Comparison of ENCODE assay signal across 8 cellular contexts in the genomic region with DNA sequence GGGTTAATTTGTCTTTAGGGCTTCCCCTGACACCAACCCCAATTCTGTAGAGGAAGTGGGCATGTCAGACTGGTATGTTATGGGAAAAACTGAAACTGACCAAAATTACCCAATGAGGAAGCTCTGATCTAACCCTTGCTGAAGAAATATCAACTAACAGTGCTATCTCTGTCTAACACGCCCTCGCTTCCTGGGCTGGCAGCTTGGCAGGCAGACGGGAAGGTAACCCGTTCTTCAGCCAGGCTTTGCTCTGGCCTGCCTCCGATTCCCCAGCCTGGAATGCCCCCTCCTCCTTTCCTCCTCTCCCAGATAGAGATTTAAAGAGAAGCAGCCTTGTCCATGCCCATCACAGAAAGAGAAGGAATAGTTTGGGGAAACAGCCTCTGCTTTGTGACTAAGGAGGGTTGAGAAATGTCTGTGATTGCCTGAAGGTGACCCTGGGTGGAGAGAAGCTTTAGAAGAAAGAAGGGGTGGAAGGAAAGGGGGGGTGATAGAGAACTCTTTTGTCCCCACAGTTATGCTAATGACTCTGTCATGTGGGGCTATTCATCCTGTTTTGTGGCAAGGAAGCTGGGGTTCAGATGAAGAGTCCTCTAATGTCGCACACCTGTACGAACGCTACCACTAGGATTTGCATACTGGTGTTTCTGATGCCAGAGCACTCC. TPM values are rescaled to one million over a fixed set of nuclear protein-coding genes. Genes with fewer than 3 reads are reported as not detected.
DNase-seq lines count a peak whose midpoint lies in the region; ATAC-seq and TF ChIP-seq lines count a peak whose summit lies in the region.

No MANE protein-coding gene starts in this region.

- no peaks in the 10 kb centered on the region for H3K36me3 ChIP-seq in parathyroid adenoma (ENCODE audit: control insufficient read depth, insufficient read depth, low read length)

- ATAC-seq in GM19395 (IDR thresholded peaks at IDR 0.05; ENCODE audit: unreplicated experiment), result peak; percentile 89
- ATAC-seq in HG03432 (IDR thresholded peaks at IDR 0.05; ENCODE audit: unreplicated experiment), result peak; percentile 77

- peak; percentile 66 for DNase-seq in CD14-positive monocyte (ENCODE audit: low spot score)
- DNase-seq in T-helper 9 cell, result peak; percentile 21
- peak; percentile 61 to 69 for DNase-seq in erythroblast (lab: John Stamatoyannopoulos, UW)
- no peak for DNase-seq in NCI-H748 treated with DMSO at 0.1 percent for 48 hours (lab: John Stamatoyannopoulos, UW)
- DNase-seq in mesenteric fat pad (ENCODE audit: low spot score), result no peak

- H3K27ac Mint-ChIP-seq in CD14-positive monocyte, result peak overlapping the region; percentile 100

- intact Hi-C loops in CD14-positive monocyte (cut with micrococcal nuclease), result loop anchor here in 1 of 2 donors (2.0 to 5.0 kb wide), 3 partner anchors 15 to 107 kb away; a partner anchor contains a TSS

- peaks cover 89% of the 10 kb centered on the region for H3K4me1 Mint-ChIP-seq in CD14-positive monocyte

- H3K9me3 ChIP-seq in parathyroid adenoma (ENCODE audit: control insufficient read depth, low read length), result no peaks in the 10 kb centered on the region

- no peak overlapping the region for H3K9ac ChIP-seq in parathyroid adenoma

- H3K27me3 Mint-ChIP-seq in CD14-positive monocyte (ENCODE audit: low read depth in 3 of 3), result peaks cover 0 to 2% (median 0%) of the 10 kb centered on the region in 3 donors

- H3K4me3 ChIP-seq in parathyroid adenoma (ENCODE audit: low read depth, low read length), result no peak overlapping the region

- H3K4me3 Mint-ChIP-seq in CD14-positive monocyte, result peak overlapping the region; percentile 72 to 89

- no peaks in the 10 kb centered on the region for H3K27me3 ChIP-seq in parathyroid adenoma (ENCODE audit: control insufficient read depth, insufficient read depth, low read length)

- TF ChIP-seq CTCF in CD14-positive monocyte (IDR thresholded peaks at IDR 0.05) (no peak), parathyroid adenoma (IDR thresholded peaks at IDR 0.05) (no peak)

- no peak overlapping the region for H3K27ac ChIP-seq in parathyroid adenoma

- TF ChIP-seq POLR2A in erythroblast (IDR thresholded peaks at IDR 0.05; ENCODE audit: low read length), result no peak

- peak overlapping the region; percentile 31 for H2AFZ ChIP-seq in parathyroid adenoma

- H3K36me3 Mint-ChIP-seq in CD14-positive monocyte, result peaks cover 30 to 48% of the 10 kb centered on the region in 2 donors

- H3K4me1 ChIP-seq in parathyroid adenoma, result peaks cover 21% of the 10 kb centered on the region

- H3K9me3 Mint-ChIP-seq in CD14-positive monocyte, result peaks cover 0 to 2% (median 0%) of the 10 kb centered on the region in 7 donors

- no peak overlapping the region for H3K4me2 ChIP-seq in parathyroid adenoma (ENCODE audit: low read length)

- no peaks in the 10 kb centered on the region for H3K79me2 ChIP-seq in parathyroid adenoma

RNA-seq across cellular contexts. Expression of a gene that starts 15.4 kb away (rescaled TPM):
- 10 to 100 TPM; 20.3 to 29.8 TPM for polyA plus RNA-seq in CD14-positive monocyte
- 46.2 TPM for total RNA-seq in mesenteric fat pad

Comparison
In these comparisons a context has a peak if more than half of its experiments do, and no peak if none do; other contexts are left out.
1. DNase-seq: peak in CD14-positive monocyte (single experiment), T-helper 9 cell (single experiment) and erythroblast (2 of 2); none in NCI-H748 treated with DMSO at 0.1 percent for 48 hours (single experiment) and mesenteric fat pad (single experiment).